Comparison of ENCODE assay signal across 26 cellular contexts in the genomic region with DNA sequence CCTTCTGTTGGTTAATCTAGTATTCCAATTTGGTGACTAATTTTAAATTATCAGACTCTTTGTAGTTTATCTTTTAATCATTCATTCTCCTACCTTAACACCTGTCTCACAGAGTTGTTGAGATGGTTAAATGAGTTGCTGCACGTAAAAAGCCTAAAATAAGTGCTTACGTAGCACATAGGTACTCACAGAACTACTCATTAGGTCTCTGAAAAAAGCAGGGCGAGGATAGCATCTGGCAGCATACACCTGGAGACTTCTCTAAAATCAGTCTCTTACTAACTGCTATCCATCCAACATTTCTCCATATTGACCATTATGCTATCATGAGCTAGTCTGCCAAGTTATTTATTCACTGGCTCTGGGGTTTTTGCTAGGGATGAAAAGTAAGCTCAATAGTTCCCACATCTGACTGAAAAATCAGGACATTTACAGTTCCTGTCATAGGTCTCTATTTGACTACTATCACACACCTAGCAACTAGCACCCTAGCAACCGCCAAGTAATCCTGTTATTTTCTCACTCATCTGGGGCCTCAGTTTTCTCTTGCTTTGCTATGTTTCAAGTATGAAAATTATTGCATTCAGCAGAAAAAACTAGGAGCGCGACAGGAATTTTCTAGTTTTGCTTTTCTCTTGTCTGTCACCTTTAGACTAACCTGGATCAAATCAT. TPM values are rescaled to one million over a fixed set of nuclear protein-coding genes. Genes with fewer than 3 reads are reported as not detected.
DNase-seq lines count a peak whose midpoint lies in the region; ATAC-seq and TF ChIP-seq lines count a peak whose summit lies in the region.
"Had no signal": no experiment of that assay in that cellular context is flagged by ENCODE, and none has a peak within 500 bp of the region (broad histone marks: within the 10 kb centered on the region; RNA-seq: fewer than 3 reads in every experiment).

No MANE protein-coding gene starts in this region.

- H3K4me1 Mint-ChIP-seq in T-helper 2 cell treated with Interferon-gamma antibody and Interleukin-4, amounts not matched to agents 5 μg/mL and 100 μg/mL, for 36 hours (ENCODE audit: low read depth), result peaks cover 43% of the 10 kb centered on the region
- H3K4me1 Mint-ChIP-seq in endothelial cell (ENCODE audit: unreplicated experiment), result peaks cover 2% of the 10 kb centered on the region
- H3K4me1 Mint-ChIP-seq in stimulated activated naive CD8-positive, alpha-beta T cell treated with anti-CD3 and anti-CD28 coated beads, Interleukin-15, amount 100 ng/mL, for 72 hours, result peaks cover 86% of the 10 kb centered on the region

- H3K27me3 Mint-ChIP-seq in T-helper 2 cell treated with Interferon-gamma antibody and Interleukin-4, amounts not matched to agents 5 μg/mL and 100 μg/mL, for 36 hours (ENCODE audit: low read depth), result no peaks in the 10 kb centered on the region
- peaks cover 4% of the 10 kb centered on the region for H3K27me3 Mint-ChIP-seq in endothelial cell (ENCODE audit: unreplicated experiment)
- H3K27me3 Mint-ChIP-seq in stimulated activated naive CD8-positive, alpha-beta T cell treated with anti-CD3 and anti-CD28 coated beads, Interleukin-15, amount 100 ng/mL, for 72 hours, result no peaks in the 10 kb centered on the region
- H3K27me3 Mint-ChIP-seq: B cell, IgD-negative memory B cell had no signal

- peaks cover 57% of the 10 kb centered on the region for H3K36me3 Mint-ChIP-seq in T-helper 2 cell treated with Interferon-gamma antibody and Interleukin-4, amounts not matched to agents 5 μg/mL and 100 μg/mL, for 36 hours (ENCODE audit: low read depth)
- peaks cover 14% of the 10 kb centered on the region for H3K36me3 Mint-ChIP-seq in endothelial cell (ENCODE audit: low read depth, unreplicated experiment)

- no peak for TF ChIP-seq CTCF in endothelial cell (IDR thresholded peaks at IDR 0.05; ENCODE audit: unreplicated experiment)

- no peaks in the 10 kb centered on the region for H3K9me3 Mint-ChIP-seq in T-helper 2 cell treated with Interferon-gamma antibody and Interleukin-4, amounts not matched to agents 5 μg/mL and 100 μg/mL, for 36 hours
- H3K9me3 Mint-ChIP-seq in endothelial cell (ENCODE audit: unreplicated experiment), result no peaks in the 10 kb centered on the region
- no peaks in the 10 kb centered on the region for H3K9me3 Mint-ChIP-seq in stimulated activated naive CD8-positive, alpha-beta T cell treated with anti-CD3 and anti-CD28 coated beads, Interleukin-15, amount 100 ng/mL, for 72 hours
- H3K9me3 Mint-ChIP-seq: IgD-negative memory B cell, neural crest cell had no signal

- no peak overlapping the region for H3K4me3 Mint-ChIP-seq in T-helper 2 cell treated with Interferon-gamma antibody and Interleukin-4, amounts not matched to agents 5 μg/mL and 100 μg/mL, for 36 hours
- H3K4me3 Mint-ChIP-seq in endothelial cell (ENCODE audit: unreplicated experiment), result no peak overlapping the region
- H3K4me3 Mint-ChIP-seq in stimulated activated naive CD8-positive, alpha-beta T cell treated with anti-CD3 and anti-CD28 coated beads, Interleukin-15, amount 100 ng/mL, for 72 hours, result peak overlapping the region; percentile 28 to 39
- H3K4me3 Mint-ChIP-seq: B cell, IgD-negative memory B cell, neural crest cell had no signal

- no peak overlapping the region for H3K27ac Mint-ChIP-seq in T-helper 2 cell treated with Interferon-gamma antibody and Interleukin-4, amounts not matched to agents 5 μg/mL and 100 μg/mL, for 36 hours
- peak overlapping the region; percentile 14 for H3K27ac Mint-ChIP-seq in endothelial cell (ENCODE audit: unreplicated experiment)
- peak overlapping the region in 1 of 2 donors; percentile 86 for H3K27ac Mint-ChIP-seq in stimulated activated naive CD8-positive, alpha-beta T cell treated with anti-CD3 and anti-CD28 coated beads, Interleukin-15, amount 100 ng/mL, for 72 hours
- H3K27ac Mint-ChIP-seq: B cell had no signal

- ATAC-seq in stimulated activated naive CD8-positive, alpha-beta T cell treated with anti-CD3 and anti-CD28 coated beads, Interleukin-15, amount 100 ng/mL, for 72 hours, result peak; percentile 58
- ATAC-seq in HG02678 (IDR thresholded peaks at IDR 0.05; ENCODE audit: unreplicated experiment), result no peak

- DNase-seq in T-helper 2 cell treated with Interferon-gamma antibody and Interleukin-4, amounts not matched to agents 5 μg/mL and 100 μg/mL, for 36 hours (ENCODE audit: low spot score), result peak; percentile 11
- DNase-seq in T-helper 2 cell, result no peak
- DNase-seq in stimulated activated CD4-positive, alpha-beta T cell treated with anti-CD3 and anti-CD28 coated beads, Interleukin-1b, Interleukin-23, amount 100 ng/mL, for 48 hours, result peak; percentile 10
- no peak for DNase-seq in stimulated activated CD4-positive, alpha-beta T cell treated with anti-CD3 and anti-CD28 coated beads, Interleukin-2, amount 100 ng/mL, for 24 hours
- DNase-seq in endothelial cell (ENCODE audit: low spot score), result no peak
- no peak for DNase-seq in stimulated activated naive CD8-positive, alpha-beta T cell treated with anti-CD3 and anti-CD28 coated beads, Interleukin-15, amount 100 ng/mL, for 72 hours
- no peak for DNase-seq in AG08396 (ENCODE audit: low spot score)
- DNase-seq: 8988T, Calu3, dorsolateral prefrontal cortex, foreskin fibroblast, MM.1S, NCI-H146, NCI-H526 treated with DMSO at 0.1 percent for 48 hours, OCI-M1, SIG-M5 had no signal

RNA-seq across cellular contexts. Expression of a gene that starts 11.2 kb away (rescaled TPM):
- total RNA-seq in endothelial cell (ENCODE audit: unreplicated experiment), result 538 TPM

RNA-seq across cellular contexts. Expression of a gene that starts 30.0 kb away (rescaled TPM):
- 74.0 TPM for total RNA-seq in endothelial cell (ENCODE audit: unreplicated experiment)

RNA-seq across cellular contexts. Expression of a gene that starts 33.9 kb away (rescaled TPM):
- 49.1 TPM for total RNA-seq in endothelial cell (ENCODE audit: unreplicated experiment)

RNA-seq across cellular contexts. Expression of a gene that starts 51.2 kb away (rescaled TPM):
- not detected for total RNA-seq in endothelial cell (ENCODE audit: unreplicated experiment)
- total RNA-seq: B cell, Calu3, Daoy, dorsolateral prefrontal cortex, epithelial cell of proximal tubule, hepatocyte, liver, mononuclear cell, neural crest cell, vagina had no signal

Comparison
In these comparisons a context has a peak if more than half of its experiments do, and no peak if none do; other contexts are left out.
1. DNase-seq: peak in T-helper 2 cell treated with Interferon-gamma antibody and Interleukin-4, amounts not matched to agents 5 μg/mL and 100 μg/mL, for 36 hours (single experiment) and stimulated activated CD4-positive, alpha-beta T cell treated with anti-CD3 and anti-CD28 coated beads, Interleukin-1b, Interleukin-23, amount 100 ng/mL, for 48 hours (single experiment); none in T-helper 2 cell (0 of 5), stimulated activated CD4-positive, alpha-beta T cell treated with anti-CD3 and anti-CD28 coated beads, Interleukin-2, amount 100 ng/mL, for 24 hours (0 of 2), endothelial cell (single experiment), stimulated activated naive CD8-positive, alpha-beta T cell treated with anti-CD3 and anti-CD28 coated beads, Interleukin-15, amount 100 ng/mL, for 72 hours (0 of 2) and AG08396 (single experiment).
2. H3K4me3 Mint-ChIP-seq: peak in stimulated activated naive CD8-positive, alpha-beta T cell treated with anti-CD3 and anti-CD28 coated beads, Interleukin-15, amount 100 ng/mL, for 72 hours (2 of 2); none in T-helper 2 cell treated with Interferon-gamma antibody and Interleukin-4, amounts not matched to agents 5 μg/mL and 100 μg/mL, for 36 hours (single experiment) and endothelial cell (single experiment).